11 cellular contexts compared by ENCODE assay signal in the genomic region with DNA sequence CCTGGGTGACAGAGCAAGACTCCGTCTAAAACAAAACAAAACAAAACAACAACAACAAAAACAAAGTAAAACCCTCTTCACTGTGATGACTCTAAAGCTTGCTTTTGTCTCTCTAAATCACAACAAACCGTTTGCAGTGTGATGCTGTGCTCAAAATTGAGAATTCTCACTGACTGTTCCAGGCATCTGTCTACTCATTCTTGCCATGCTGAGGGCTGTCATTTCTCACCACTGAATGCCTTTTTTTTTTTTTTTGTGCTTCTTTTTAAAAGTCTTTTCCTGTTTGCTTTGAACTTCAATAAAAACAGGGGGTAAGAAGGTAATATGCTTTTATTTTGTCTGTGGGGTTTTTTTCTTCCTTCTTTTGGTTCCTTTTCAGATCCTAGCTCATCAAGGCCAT. TPM values are rescaled to one million over a fixed set of nuclear protein-coding genes. Genes with fewer than 3 reads are reported as not detected.
DNase-seq lines count a peak whose midpoint lies in the region; ATAC-seq and TF ChIP-seq lines count a peak whose summit lies in the region.
"Had no signal": no experiment of that assay in that cellular context is flagged by ENCODE, and none has a peak within 500 bp of the region (broad histone marks: within the 10 kb centered on the region; RNA-seq: fewer than 3 reads in every experiment).

No MANE protein-coding gene starts in this region.

- H3K4me1 ChIP-seq in SJSA1 (replicated peaks) = peaks cover 20% of the 10 kb centered on the region
- peaks cover 8 to 30% (median 25%) of the 10 kb centered on the region in 4 donors for H3K4me1 ChIP-seq in esophagus muscularis mucosa
- peaks cover 0 to 29% (median 11%) of the 10 kb centered on the region in 4 donors for H3K4me1 ChIP-seq in stomach
- H3K4me1 ChIP-seq: A549 had no signal

- H3K27ac Mint-ChIP-seq in activated CD8-positive, alpha-beta memory T cell treated with anti-CD3 and anti-CD28 coated beads, Interleukin-2, amount 10 ng/mL, durations not matched to agents 7 days and 5 days = peak overlapping the region; percentile 90

- H3K36me3 ChIP-seq in SJSA1 = peaks cover 4% of the 10 kb centered on the region
- H3K36me3 ChIP-seq in esophagus muscularis mucosa = peaks cover 0 to 9% (median 2%) of the 10 kb centered on the region in 4 donors
- H3K36me3 ChIP-seq in stomach = peaks cover 0 to 31% (median 8%) of the 10 kb centered on the region in 4 donors

- TF ChIP-seq POLR2A in esophagus muscularis mucosa (IDR thresholded peaks at IDR 0.05; ENCODE audit: low read depth) (no peak), stomach (IDR thresholded peaks at IDR 0.05) (no peak)

- peaks cover 75% of the 10 kb centered on the region for H3K4me1 Mint-ChIP-seq in activated CD8-positive, alpha-beta memory T cell treated with anti-CD3 and anti-CD28 coated beads, Interleukin-2, amount 10 ng/mL, durations not matched to agents 7 days and 5 days

- no peaks in the 10 kb centered on the region for H3K27me3 Mint-ChIP-seq in activated CD8-positive, alpha-beta memory T cell treated with anti-CD3 and anti-CD28 coated beads, Interleukin-2, amount 10 ng/mL, durations not matched to agents 7 days and 5 days

- peaks cover 29% of the 10 kb centered on the region for H3K36me3 Mint-ChIP-seq in activated CD8-positive, alpha-beta memory T cell treated with anti-CD3 and anti-CD28 coated beads, Interleukin-2, amount 10 ng/mL, durations not matched to agents 7 days and 5 days

- no peak overlapping the region for H3K27ac ChIP-seq in SJSA1
- peak overlapping the region; percentile 28 to 58 (median 42) for H3K27ac ChIP-seq in esophagus muscularis mucosa (replicated peaks in 1 of 4)
- peak overlapping the region in 3 of 5 donors; percentile 18 to 74 (median 47) for H3K27ac ChIP-seq in stomach
- H3K27ac ChIP-seq: A549 had no signal

- no peaks in the 10 kb centered on the region for H3K27me3 ChIP-seq in SJSA1 (replicated peaks)
- no peaks in the 10 kb centered on the region for H3K27me3 ChIP-seq in esophagus muscularis mucosa
- no peaks in the 10 kb centered on the region for H3K27me3 ChIP-seq in stomach

- TF ChIP-seq CTCF in esophagus muscularis mucosa (IDR thresholded peaks at IDR 0.05) = no peak
- no peak for TF ChIP-seq CTCF in stomach (IDR thresholded peaks at IDR 0.05)

- ATAC-seq in activated CD8-positive, alpha-beta memory T cell treated with anti-CD3 and anti-CD28 coated beads, Interleukin-2, amount 10 ng/mL, durations not matched to agents 7 days and 5 days = peak; percentile 77
- ATAC-seq: A549 had no signal

- no peak for TF ChIP-seq EP300 in esophagus muscularis mucosa (IDR thresholded peaks at IDR 0.05)
- no peak for TF ChIP-seq EP300 in stomach (IDR thresholded peaks at IDR 0.05)

- intact Hi-C loops in esophagus muscularis mucosa (cut with DNase I) = no loop called here
- intact Hi-C loops in stomach (cut with DNase I; ENCODE audit: low total_unique reads) = no loop called here

- H3K4me3 Mint-ChIP-seq in activated CD8-positive, alpha-beta memory T cell treated with anti-CD3 and anti-CD28 coated beads, Interleukin-2, amount 10 ng/mL, durations not matched to agents 7 days and 5 days = peak overlapping the region; percentile 78

- H3K9me3 ChIP-seq in SJSA1 (replicated peaks) = no peaks in the 10 kb centered on the region
- no peaks in the 10 kb centered on the region for H3K9me3 ChIP-seq in esophagus muscularis mucosa
- H3K9me3 ChIP-seq in stomach = no peaks in the 10 kb centered on the region
- H3K9me3 ChIP-seq: A549 had no signal

- H3K9me3 Mint-ChIP-seq in activated CD8-positive, alpha-beta memory T cell treated with anti-CD3 and anti-CD28 coated beads, Interleukin-2, amount 10 ng/mL, durations not matched to agents 7 days and 5 days (ENCODE audit: low read depth) = no peaks in the 10 kb centered on the region

- DNase-seq in activated CD8-positive, alpha-beta memory T cell treated with anti-CD3 and anti-CD28 coated beads, Interleukin-2, amount 10 ng/mL, durations not matched to agents 7 days and 5 days = peak; percentile 73
- no peak for DNase-seq in activated CD8-positive, alpha-beta memory T cell treated with anti-CD3 and anti-CD28 coated beads, Interleukin-2, amount 50 U/mL, for 48 hours
- DNase-seq in SJSA1 (ENCODE audit: low read depth in 1 of 2, low spot score in 2 of 2) = no peak
- DNase-seq in esophagus muscularis mucosa (ENCODE audit: extremely low spot score) = no peak
- DNase-seq in stomach = no peak
- DNase-seq in NCI-H187 treated with DMSO at 0.1 percent for 48 hours (lab: John Stamatoyannopoulos, UW) = no peak
- DNase-seq in nucleus accumbens (lab: John Stamatoyannopoulos, UW) = no peak
- no peak for DNase-seq in SHP77 (lab: John Stamatoyannopoulos, UW)
- DNase-seq: cortex of kidney, NCI-H524 had no signal

- CTCF ChIA-PET in activated CD8-positive, alpha-beta memory T cell treated with anti-CD3 and anti-CD28 coated beads, Interleukin-2, amount 10 ng/mL, durations not matched to agents 7 days and 5 days (lab: Charles Lee) = interaction anchor here (0.7 to 4.6 kb wide), 9 partner anchors 10 to 166 kb away, joined by 3 to 44 read pairs (median 5); a partner anchor contains a TSS

- WGBS in esophagus muscularis mucosa = 71% methylated on average over 2 of the region's 2 CpGs
- WGBS in stomach, 5 donors = 46 to 65% (median 58%) methylated on average over 2 of the region's 2 CpGs

- peak overlapping the region; percentile 14; the same call in 1 of the 2 replicates for H3K4me3 ChIP-seq in SJSA1
- peak overlapping the region in 2 of 4 donors; percentile 9 to 23 for H3K4me3 ChIP-seq in esophagus muscularis mucosa
- peak overlapping the region in 1 of 4 donors; percentile 9 for H3K4me3 ChIP-seq in stomach
- H3K4me3 ChIP-seq: A549 had no signal

RNA-seq across cellular contexts. Expression of a gene that starts 10.4 kb away (rescaled TPM):
- total RNA-seq in activated CD8-positive, alpha-beta memory T cell treated with anti-CD3 and anti-CD28 coated beads, Interleukin-2, amount 10 ng/mL, durations not matched to agents 7 days and 5 days = 10 to 100 TPM; 73.7 to 75.4 TPM
- total RNA-seq in SJSA1 (2014; rRNA removed; shearing (Covaris generic)) = 20.6 and 25.6 TPM in 2 replicates
- total RNA-seq in esophagus muscularis mucosa = 10 to 100 TPM; 16.6 to 27.5 (median 18.7) TPM
- total RNA-seq in stomach = 100 to 1,000 TPM in 1 of 5 donors, 10 to 100 TPM in 3, not detected in 1; 19.3 to 107 (median 46.2) TPM
- 1 to 10 TPM; 5.0 to 8.4 (median 5.6) TPM for polyA plus RNA-seq in stomach

RNA-seq across cellular contexts. Expression of a gene that starts 48.5 kb away (rescaled TPM):
- total RNA-seq in activated CD8-positive, alpha-beta memory T cell treated with anti-CD3 and anti-CD28 coated beads, Interleukin-2, amount 10 ng/mL, durations not matched to agents 7 days and 5 days = 10 to 100 TPM; 28.2 to 34.5 TPM
- 1,885 and 2,012 TPM in 2 replicates for total RNA-seq in SJSA1 (2014; rRNA removed; shearing (Covaris generic))
- total RNA-seq in esophagus muscularis mucosa (1,000 to 10,000 TPM; 6,391 to 8,723 (median 8,539) TPM), stomach (1,000 to 10,000 TPM in 3 of 5 donors, 100 to 1,000 TPM in 2; 662 to 3,169 (median 1,551) TPM)
- 1,000 to 10,000 TPM in 1 of 3 donors, 100 to 1,000 TPM in 2; 233 to 1,186 (median 339) TPM for polyA plus RNA-seq in stomach

Comparison
In these comparisons a context has a peak if more than half of its experiments do, and no peak if none do; other contexts are left out.
1. RNA of a gene that starts 48.5 kb away (total RNA-seq): 6,391 to 8,723 TPM in esophagus muscularis mucosa, 1,885 to 2,012 TPM in SJSA1 and 662 to 3,169 TPM in stomach; 28.2 to 34.5 TPM in activated CD8-positive, alpha-beta memory T cell treated with anti-CD3 and anti-CD28 coated beads, Interleukin-2, amount 10 ng/mL, durations not matched to agents 7 days and 5 days; every median in the first group is over 10 times any median in the second.